ENCODE assay signal across 26 cellular contexts in the genomic region with DNA sequence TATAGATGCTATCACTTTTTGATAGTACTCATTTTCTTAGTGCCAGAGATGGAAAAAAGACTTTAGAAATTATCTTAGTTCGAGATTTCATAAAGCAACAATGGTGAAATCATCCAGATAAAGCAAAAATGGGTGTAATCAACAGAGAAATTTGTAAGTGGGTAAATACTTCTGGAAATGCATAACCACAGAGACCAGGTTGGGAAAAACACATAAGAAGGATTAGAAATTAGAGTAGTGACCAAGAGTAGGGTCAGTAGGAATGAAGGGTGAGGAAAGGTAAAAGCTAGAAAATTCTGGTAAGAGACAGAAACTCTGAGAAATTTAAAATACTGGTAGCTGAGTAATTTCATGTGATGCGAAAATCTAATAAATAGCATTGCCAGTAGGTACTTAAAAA. TPM values are rescaled to one million over a fixed set of nuclear protein-coding genes. Genes with fewer than 3 reads are reported as not detected.
"Had no signal": no experiment of that assay in that cellular context is flagged by ENCODE, and none has a peak within 500 bp of the region (broad histone marks: within the 10 kb centered on the region; RNA-seq: fewer than 3 reads in every experiment).

No MANE protein-coding gene starts in this region.

- H3K36me3 ChIP-seq: colonic mucosa, esophagus squamous epithelium, left ventricle myocardium inferior, thoracic aorta, uterus, WERI-Rb-1 had no signal

- H3K4me3 Mint-ChIP-seq: activated CD4-positive, alpha-beta memory T cell treated with anti-CD3 and anti-CD28 coated beads, Interleukin-2, amount 10 ng/mL, durations not matched to agents 7 days and 5 days; activated CD4-positive, alpha-beta T cell treated with anti-CD3 and anti-CD28 coated beads, Interleukin-2, amount 10 ng/mL, durations not matched to agents 7 days and 5 days; activated naive CD4-positive, alpha-beta T cell treated with anti-CD3 and anti-CD28 coated beads, Interleukin-2, amount 10 ng/mL, durations not matched to agents 7 days and 5 days; activated T-cell treated with anti-CD3 and anti-CD28 coated beads, Interleukin-2, amount 50 U/mL, for 24 hours; naive thymus-derived CD4-positive, alpha-beta T cell; neural crest cell; T-helper 17 cell had no signal

- H3K27ac Mint-ChIP-seq: activated CD4-positive, alpha-beta memory T cell treated with anti-CD3 and anti-CD28 coated beads, Interleukin-2, amount 10 ng/mL, durations not matched to agents 7 days and 5 days; activated CD4-positive, alpha-beta T cell treated with anti-CD3 and anti-CD28 coated beads, Interleukin-2, amount 10 ng/mL, durations not matched to agents 7 days and 5 days; activated naive CD4-positive, alpha-beta T cell treated with anti-CD3 and anti-CD28 coated beads, Interleukin-2, amount 10 ng/mL, durations not matched to agents 7 days and 5 days; activated T-cell treated with anti-CD3 and anti-CD28 coated beads, Interleukin-2, amount 50 U/mL, for 24 hours; naive thymus-derived CD4-positive, alpha-beta T cell; T-helper 17 cell had no signal

- H3K27me3 ChIP-seq: colonic mucosa, esophagus squamous epithelium, uterus had no signal

- H3K9me3 Mint-ChIP-seq: activated CD4-positive, alpha-beta memory T cell treated with anti-CD3 and anti-CD28 coated beads, Interleukin-2, amount 10 ng/mL, durations not matched to agents 7 days and 5 days; activated CD4-positive, alpha-beta T cell treated with anti-CD3 and anti-CD28 coated beads, Interleukin-2, amount 10 ng/mL, durations not matched to agents 7 days and 5 days; activated naive CD4-positive, alpha-beta T cell treated with anti-CD3 and anti-CD28 coated beads, Interleukin-2, amount 10 ng/mL, durations not matched to agents 7 days and 5 days; neural crest cell had no signal

- H3K27me3 Mint-ChIP-seq: activated CD4-positive, alpha-beta memory T cell treated with anti-CD3 and anti-CD28 coated beads, Interleukin-2, amount 10 ng/mL, durations not matched to agents 7 days and 5 days; activated CD4-positive, alpha-beta T cell treated with anti-CD3 and anti-CD28 coated beads, Interleukin-2, amount 10 ng/mL, durations not matched to agents 7 days and 5 days; activated naive CD4-positive, alpha-beta T cell treated with anti-CD3 and anti-CD28 coated beads, Interleukin-2, amount 10 ng/mL, durations not matched to agents 7 days and 5 days; activated T-cell treated with anti-CD3 and anti-CD28 coated beads, Interleukin-2, amount 50 U/mL, for 24 hours; naive thymus-derived CD4-positive, alpha-beta T cell had no signal

- DNase-seq: activated CD4-positive, alpha-beta memory T cell treated with anti-CD3 and anti-CD28 coated beads, Interleukin-2, amount 10 ng/mL, durations not matched to agents 7 days and 5 days; activated CD4-positive, alpha-beta T cell treated with anti-CD3 and anti-CD28 coated beads for 1 hour; activated CD4-positive, alpha-beta T cell treated with anti-CD3 and anti-CD28 coated beads, Interleukin-2, amount 10 ng/mL, durations not matched to agents 7 days and 5 days; activated CD8-positive, alpha-beta memory T cell treated with anti-CD3 and anti-CD28 coated beads, Interleukin-2, amount 50 U/mL, for 48 hours; activated gamma-delta T cell; activated naive CD4-positive, alpha-beta T cell treated with anti-CD3 and anti-CD28 coated beads, Interleukin-2, amount 10 ng/mL, durations not matched to agents 7 days and 5 days; activated T-cell treated with anti-CD3 and anti-CD28 coated beads, Interleukin-2, amount 50 U/mL, for 24 hours; colonic mucosa; effector CD8-positive, alpha-beta T cell; esophagus squamous epithelium; islet precursor cell; left ventricle myocardium inferior; naive thymus-derived CD4-positive, alpha-beta T cell; nucleus accumbens; right cardiac atrium; stimulated activated CD4-positive, alpha-beta T cell treated with anti-CD3 and anti-CD28 coated beads, Interleukin-4, amount 100 ng/mL, for 1 hour; stimulated activated naive CD8-positive, alpha-beta T cell treated with anti-CD3 and anti-CD28 coated beads, Interleukin-15, Interleukin-2, amounts not matched to agents 100 U/mL and 50 U/mL, for 24 hours; T-helper 17 cell; T1000; trophoblast cell; uterus; WERI-Rb-1 had no signal

- ATAC-seq: naive thymus-derived CD4-positive, alpha-beta T cell; right cardiac atrium; stimulated activated naive CD8-positive, alpha-beta T cell treated with anti-CD3 and anti-CD28 coated beads, Interleukin-15, Interleukin-2, amounts not matched to agents 100 U/mL and 50 U/mL, for 24 hours; T-helper 17 cell had no signal

- H3K4me1 ChIP-seq: colonic mucosa, left ventricle myocardium inferior, uterus had no signal

- H3K27ac ChIP-seq: colonic mucosa, epithelial cell of prostate, esophagus squamous epithelium, left ventricle myocardium inferior, thoracic aorta, uterus, WERI-Rb-1 had no signal

- H3K4me1 Mint-ChIP-seq: activated CD4-positive, alpha-beta memory T cell treated with anti-CD3 and anti-CD28 coated beads, Interleukin-2, amount 10 ng/mL, durations not matched to agents 7 days and 5 days; activated CD4-positive, alpha-beta T cell treated with anti-CD3 and anti-CD28 coated beads, Interleukin-2, amount 10 ng/mL, durations not matched to agents 7 days and 5 days; activated naive CD4-positive, alpha-beta T cell treated with anti-CD3 and anti-CD28 coated beads, Interleukin-2, amount 10 ng/mL, durations not matched to agents 7 days and 5 days; naive thymus-derived CD4-positive, alpha-beta T cell; neural crest cell; T-helper 17 cell had no signal

- H3K4me3 ChIP-seq: colonic mucosa, esophagus squamous epithelium, left ventricle myocardium inferior, lung, thoracic aorta, uterus had no signal

- H3K36me3 Mint-ChIP-seq: activated naive CD4-positive, alpha-beta T cell treated with anti-CD3 and anti-CD28 coated beads, Interleukin-2, amount 10 ng/mL, durations not matched to agents 7 days and 5 days; naive thymus-derived CD4-positive, alpha-beta T cell had no signal

RNA-seq across cellular contexts. Expression of a gene that starts 11.2 kb away (rescaled TPM):
- total RNA-seq: activated CD4-positive, alpha-beta memory T cell treated with anti-CD3 and anti-CD28 coated beads, Interleukin-2, amount 10 ng/mL, durations not matched to agents 7 days and 5 days; activated CD4-positive, alpha-beta T cell treated with anti-CD3 and anti-CD28 coated beads, Interleukin-2, amount 10 ng/mL, durations not matched to agents 7 days and 5 days; naive thymus-derived CD4-positive, alpha-beta T cell; T-helper 17 cell had no signal
